Comparison of ENCODE assay signal across 16 cellular contexts in genomic region chr5:6812800-6813731, GRCh38.
DNase-seq lines count a peak whose midpoint lies in the region; ATAC-seq, FAIRE-seq and TF ChIP-seq lines count a peak whose summit lies in the region.
"Had no signal": no experiment of that assay in that cellular context is flagged by ENCODE, and none has a peak within 500 bp of the region (broad histone marks: within the 10 kb centered on the region; RNA-seq: fewer than 3 reads in every experiment).

No MANE protein-coding gene starts in this region.

- TF ChIP-seq CTCF in choroid plexus epithelial cell (conservative IDR thresholded peaks at IDR 0.05; ENCODE audit: low read depth, low read length) (no peak), lower lobe of right lung (IDR thresholded peaks at IDR 0.05) (no peak), foreskin keratinocyte (conservative IDR thresholded peaks at IDR 0.05) (no peak)

- H3K27ac ChIP-seq in lower lobe of right lung (no peak overlapping the region), foreskin keratinocyte (no peak overlapping the region)

- H3K27me3 ChIP-seq in lower lobe of right lung (ENCODE audit: low read depth) (peaks cover 3% of the 10 kb centered on the region), foreskin keratinocyte (no peaks in the 10 kb centered on the region)

- no peak for FAIRE-seq in H54 (lab: Jason Lieb, UNC)
- FAIRE-seq: GM12892, keratinocyte, urothelium cell line had no signal

- no peak overlapping the region for H3K4me3 ChIP-seq in choroid plexus epithelial cell (ENCODE audit: low read depth, low read length)
- no peak overlapping the region for H3K4me3 ChIP-seq in lower lobe of right lung

- H3K9me3 ChIP-seq in lower lobe of right lung, result no peaks in the 10 kb centered on the region

- ATAC-seq in Right ventricle myocardium superior (ENCODE audit: poor library complexity) (peak; percentile 62), lower lobe of right lung (peak; percentile 86 to 91), foreskin keratinocyte (no peak), GM19023 (IDR thresholded peaks at IDR 0.05; ENCODE audit: unreplicated experiment) (no peak)

- H3K36me3 ChIP-seq in lower lobe of right lung, result no peaks in the 10 kb centered on the region

- intact Hi-C loops in Right ventricle myocardium superior (cut with DNase I) (no loop called here), cardiac septum (cut with DNase I) (no loop called here), lower lobe of right lung (cut with DNase I) (no loop called here)

- TF ChIP-seq POLR2A in H54 (IDR thresholded peaks at IDR 0.05; ENCODE audit: low read depth, low read length), result no peak

- DNase-seq in Right ventricle myocardium superior, result no peak
- no peak for DNase-seq in cardiac septum (ENCODE audit: low spot score)
- DNase-seq in choroid plexus epithelial cell (ENCODE audit: low read depth), result peak; percentile 57
- DNase-seq in lower lobe of right lung, result no peak
- no peak for DNase-seq in NOMO-1 treated with DMSO at 0.1 percent for 48 hours (lab: John Stamatoyannopoulos, UW; ENCODE audit: unreplicated experiment)
- no peak for DNase-seq in H54 (ENCODE audit: insufficient read length, low spot score)
- DNase-seq in foreskin keratinocyte, result no peak
- DNase-seq: activated CD4-positive, alpha-beta T cell treated with anti-CD3 and anti-CD28 coated beads for 48 hours; DMS153; HCEC 1CT; NCI-H1417 treated with DMSO at 0.1 percent for 48 hours; nephron progenitor cell had no signal

- H3K4me1 ChIP-seq in lower lobe of right lung (peaks cover 4% of the 10 kb centered on the region), foreskin keratinocyte (no peaks in the 10 kb centered on the region)

Comparison
In these comparisons a context has a peak if more than half of its experiments do, and no peak if none do; other contexts are left out.
1. ATAC-seq: peak in Right ventricle myocardium superior (single experiment) and lower lobe of right lung (2 of 2); none in foreskin keratinocyte (single experiment) and GM19023 (single experiment).